1 cellular context compared by ENCODE assay signal in the genomic region with DNA sequence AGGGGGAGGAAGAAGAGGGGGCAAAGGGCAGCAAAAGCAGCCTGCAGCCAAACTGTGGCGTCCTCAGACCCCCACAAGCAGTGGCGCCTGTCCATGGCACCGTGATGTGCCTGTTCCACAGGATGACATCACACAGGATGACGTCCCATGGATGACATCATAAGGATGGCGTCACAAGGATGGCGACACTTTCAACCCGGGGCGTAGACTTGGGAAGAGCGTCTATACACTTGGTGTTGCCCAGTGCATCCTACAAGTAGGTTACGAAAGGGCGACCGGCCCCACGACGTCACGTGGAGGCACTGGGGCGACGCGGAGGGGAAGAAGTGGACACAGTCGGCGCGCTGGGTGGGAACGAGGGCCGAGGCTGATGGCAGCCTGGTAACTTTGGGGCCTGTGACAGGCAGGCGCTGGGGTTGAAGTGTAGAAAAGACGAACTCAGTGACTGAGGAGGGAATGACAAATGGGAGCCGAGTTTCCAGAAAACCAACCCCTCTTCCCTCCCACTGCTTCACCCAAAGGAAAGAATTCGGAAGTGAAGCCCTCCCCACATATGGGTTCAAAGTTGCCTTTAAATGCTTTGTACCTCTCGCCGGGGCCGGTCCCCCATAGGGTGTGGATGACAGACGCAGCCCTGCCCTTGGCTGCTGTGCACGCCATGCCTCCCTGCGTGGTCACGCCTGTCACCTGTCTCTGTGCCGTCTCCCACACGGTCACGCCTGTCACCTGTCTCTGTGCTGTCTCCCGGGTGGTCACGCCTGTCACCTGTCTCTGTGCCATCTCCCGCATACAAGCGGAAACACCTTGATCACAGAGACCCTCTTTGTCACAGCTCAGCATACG.
A peak's percentile ranks its signal among the peaks of the same experiment; 100 is the strongest.
TF ChIP-seq lines count a peak whose summit lies in the region.

No MANE protein-coding gene starts in this region.

TF ChIP-seq in H1, 55 proteins besides CTCF, POLR2A, EP300 and RAD21:
- no peak for TF ChIP-seq SP4 (IDR thresholded peaks at IDR 0.05; ENCODE audit: low read length)
- peak; percentile 70 for TF ChIP-seq CREB1 (IDR thresholded peaks at IDR 0.05)
- TF ChIP-seq, protein P1, sequence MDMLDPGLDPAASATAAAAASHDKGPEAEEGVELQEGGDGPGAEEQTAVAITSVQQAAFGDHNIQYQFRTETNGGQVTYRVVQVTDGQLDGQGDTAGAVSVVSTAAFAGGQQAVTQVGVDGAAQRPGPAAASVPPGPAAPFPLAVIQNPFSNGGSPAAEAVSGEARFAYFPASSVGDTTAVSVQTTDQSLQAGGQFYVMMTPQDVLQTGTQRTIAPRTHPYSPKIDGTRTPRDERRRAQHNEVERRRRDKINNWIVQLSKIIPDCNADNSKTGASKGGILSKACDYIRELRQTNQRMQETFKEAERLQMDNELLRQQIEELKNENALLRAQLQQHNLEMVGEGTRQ (IDR thresholded peaks at IDR 0.05; ENCODE audit: low read length) = no peak
- no peak for TF ChIP-seq ASH2L (IDR thresholded peaks at IDR 0.05; ENCODE audit: low read length)
- no peak for TF ChIP-seq GTF2F1 (IDR thresholded peaks at IDR 0.05; ENCODE audit: borderline replicate concordance, low read depth, low read length)
